8 cellular contexts compared by ENCODE assay signal in genomic region chr18:34976899-34977786, GRCh38.
DNase-seq lines count a peak whose midpoint lies in the region; ATAC-seq lines count a peak whose summit lies in the region.

No MANE protein-coding gene starts in this region.

- DNase-seq in Caki2 (ENCODE audit: low read depth) (peak; percentile 40), KBM-7 (peak; percentile 72), RPMI8226 (peak; percentile 70), activated gamma-delta T cell treated with Interleukin-2 at 50 U/mL for 16 hours (peak; percentile 79), globus pallidus (ENCODE audit: low spot score) (peak; percentile 89), occipital lobe (lab: John Stamatoyannopoulos, UW) (peak; percentile 83)

- in situ Hi-C loops in Caki2 (cut with HindIII; ENCODE audit: low pct_unique_long_range_greater_than_20kb, low sequenced_read_pairs) (no loop called here), KBM-7 (cut with MboI; ENCODE audit: low pct_unique_long_range_greater_than_20kb, low sequenced_read_pairs) (no loop called here)

- peak; percentile 65 for ATAC-seq in GM21576 (IDR thresholded peaks at IDR 0.05; ENCODE audit: unreplicated experiment)

- H3K27ac ChIP-seq in temporal lobe (ENCODE audit: low read depth, low read length), result peak overlapping the region; percentile 94

Comparison
In these comparisons a context has a peak if more than half of its experiments do, and no peak if none do; other contexts are left out.
1. Peak in every context shown above with its lines: DNase-seq, ATAC-seq and H3K27ac ChIP-seq.